ENCODE assay signal across 7 cellular contexts in the genomic region with DNA sequence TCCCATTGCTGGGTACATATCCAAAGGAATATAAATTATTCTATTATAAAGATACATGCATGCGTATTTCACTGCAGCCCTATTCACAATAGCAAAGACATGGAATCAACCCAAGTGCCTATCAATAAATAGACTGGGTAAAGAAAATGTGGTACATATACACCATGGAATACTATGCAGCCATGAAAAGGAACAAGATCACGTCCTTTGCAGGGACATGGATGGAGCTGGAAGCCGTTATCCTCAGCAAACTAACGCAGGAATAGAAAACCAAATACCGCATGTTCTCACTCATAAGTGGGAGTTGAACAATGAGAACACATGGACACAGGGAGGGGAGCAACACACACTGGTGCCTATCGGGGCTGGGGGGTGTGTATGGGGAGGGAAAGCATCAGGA. TPM values are rescaled to one million over a fixed set of nuclear protein-coding genes. Genes with fewer than 3 reads are reported as not detected.
"Had no signal": no experiment of that assay in that cellular context is flagged by ENCODE, and none has a peak within 500 bp of the region (broad histone marks: within the 10 kb centered on the region; RNA-seq: fewer than 3 reads in every experiment).

No MANE protein-coding gene starts in this region.

RNA-seq across cellular contexts. Expression of a gene that starts 56.5 kb away (rescaled TPM):
- total RNA-seq: kidney epithelial cell, lung microvascular endothelial cell, mammary epithelial cell, mesothelial cell of epicardium, myocyte had no signal
- polyA plus RNA-seq: hepatocyte, keratinocyte, mammary epithelial cell had no signal
